10 cellular contexts compared by ENCODE assay signal in genomic region chr6:105509506-105510331, GRCh38.
DNase-seq lines count a peak whose midpoint lies in the region; ATAC-seq and TF ChIP-seq lines count a peak whose summit lies in the region.
"Had no signal": no experiment of that assay in that cellular context is flagged by ENCODE, and none has a peak within 500 bp of the region (broad histone marks: within the 10 kb centered on the region; RNA-seq: fewer than 3 reads in every experiment).

No MANE protein-coding gene starts in this region.

- TF ChIP-seq CTCF in OCI-LY7 (conservative IDR thresholded peaks at IDR 0.05; ENCODE audit: low read length) (peak; percentile 54), fibroblast of lung (conservative IDR thresholded peaks at IDR 0.05 in 1 of 2, IDR thresholded peaks at IDR 0.05 in 1 of 2; ENCODE audit: low read depth in 1 of 2, low read length in 2 of 2) (peak; percentile 38 to 44), neural crest cell (conservative IDR thresholded peaks at IDR 0.05) (peak; percentile 32)

- no peaks in the 10 kb centered on the region for H3K9me3 ChIP-seq in OCI-LY7 (ENCODE audit: low read length)
- H3K9me3 ChIP-seq in fibroblast of lung (ENCODE audit: control insufficient read depth, insufficient read depth, low read depth, low read length): no peaks in the 10 kb centered on the region
- no peaks in the 10 kb centered on the region for H3K9me3 ChIP-seq in aorta (ENCODE audit: control insufficient read depth, low read length)

- DNase-seq in ELR (ENCODE audit: low read depth): peak; percentile 75
- DNase-seq in OCI-LY7 (ENCODE audit: low spot score): peak; percentile 11
- DNase-seq in fibroblast of lung (ENCODE audit: low read depth in 2 of 2): peak; percentile 26 to 35
- peak; percentile 16 for DNase-seq in neural crest cell (ENCODE audit: low read depth, low spot score)
- DNase-seq in activated T-helper 2 cell treated with anti-CD3 and anti-CD28 coated beads, Interferon-gamma antibody, Interleukin-2, Interleukin-4, amounts not matched to agents 10 μg/mL and 5 μg/mL and 100 μg/mL, durations not matched to agents 14 hours and 24 hours and 36 hours (ENCODE audit: low spot score): no peak
- DNase-seq in NCI-H2171 treated with DMSO at 0.1 percent for 48 hours (lab: John Stamatoyannopoulos, UW): no peak
- no peak for DNase-seq in aorta
- DNase-seq in stimulated activated CD4-positive, alpha-beta T cell treated with anti-CD3 and anti-CD28 coated beads, Interleukin-2, amount 100 ng/mL, for 24 hours: no peak
- DNase-seq: glutamatergic neuron, KBM-7 had no signal

- H3K36me3 ChIP-seq in OCI-LY7 (ENCODE audit: insufficient read depth, low read length) (no peaks in the 10 kb centered on the region), fibroblast of lung (ENCODE audit: control insufficient read depth, insufficient read depth, low read length) (no peaks in the 10 kb centered on the region), aorta (ENCODE audit: control insufficient read depth in 1 of 2, insufficient read depth in 2 of 2, low read length in 1 of 2) (no peaks in the 10 kb centered on the region)

- H3K27me3 ChIP-seq in fibroblast of lung (ENCODE audit: control insufficient read depth, insufficient read depth, low read length): no peaks in the 10 kb centered on the region
- no peaks in the 10 kb centered on the region for H3K27me3 ChIP-seq in aorta (ENCODE audit: control insufficient read depth in 1 of 2, insufficient read depth in 2 of 2, low read length in 1 of 2)

- no peaks in the 10 kb centered on the region for H3K9me3 Mint-ChIP-seq in neural crest cell
- H3K9me3 Mint-ChIP-seq in activated T-helper 2 cell treated with anti-CD3 and anti-CD28 coated beads, Interferon-gamma antibody, Interleukin-2, Interleukin-4, amounts not matched to agents 10 μg/mL and 5 μg/mL and 100 μg/mL, durations not matched to agents 14 hours and 24 hours and 36 hours: no peaks in the 10 kb centered on the region

- no peaks in the 10 kb centered on the region for H3K27me3 Mint-ChIP-seq in neural crest cell (ENCODE audit: low read depth)
- peaks cover 12% of the 10 kb centered on the region for H3K27me3 Mint-ChIP-seq in activated T-helper 2 cell treated with anti-CD3 and anti-CD28 coated beads, Interferon-gamma antibody, Interleukin-2, Interleukin-4, amounts not matched to agents 10 μg/mL and 5 μg/mL and 100 μg/mL, durations not matched to agents 14 hours and 24 hours and 36 hours (ENCODE audit: low read depth)

- H3K4me1 ChIP-seq in OCI-LY7 (ENCODE audit: insufficient read depth, low read length, poor library complexity, severe bottlenecking): no peaks in the 10 kb centered on the region
- no peaks in the 10 kb centered on the region for H3K4me1 ChIP-seq in fibroblast of lung (ENCODE audit: control insufficient read depth, extremely low read depth, insufficient read depth, low read length)
- no peaks in the 10 kb centered on the region for H3K4me1 ChIP-seq in aorta (ENCODE audit: control insufficient read depth in 1 of 2, insufficient read depth in 2 of 2, low read length in 2 of 2)

- H3K4me3 Mint-ChIP-seq in neural crest cell: no peak overlapping the region
- H3K4me3 Mint-ChIP-seq in activated T-helper 2 cell treated with anti-CD3 and anti-CD28 coated beads, Interferon-gamma antibody, Interleukin-2, Interleukin-4, amounts not matched to agents 10 μg/mL and 5 μg/mL and 100 μg/mL, durations not matched to agents 14 hours and 24 hours and 36 hours (ENCODE audit: low read depth): no peak overlapping the region

- no peaks in the 10 kb centered on the region for H3K36me3 Mint-ChIP-seq in neural crest cell (ENCODE audit: low read depth)
- H3K36me3 Mint-ChIP-seq in activated T-helper 2 cell treated with anti-CD3 and anti-CD28 coated beads, Interferon-gamma antibody, Interleukin-2, Interleukin-4, amounts not matched to agents 10 μg/mL and 5 μg/mL and 100 μg/mL, durations not matched to agents 14 hours and 24 hours and 36 hours (ENCODE audit: low read depth): no peaks in the 10 kb centered on the region

- no peak overlapping the region for H3K27ac Mint-ChIP-seq in neural crest cell (ENCODE audit: unreplicated experiment)
- H3K27ac Mint-ChIP-seq in activated T-helper 2 cell treated with anti-CD3 and anti-CD28 coated beads, Interferon-gamma antibody, Interleukin-2, Interleukin-4, amounts not matched to agents 10 μg/mL and 5 μg/mL and 100 μg/mL, durations not matched to agents 14 hours and 24 hours and 36 hours: no peak overlapping the region

- no peak overlapping the region for H3K4me2 ChIP-seq in OCI-LY7 (ENCODE audit: low read length)
- no peak overlapping the region for H3K4me2 ChIP-seq in fibroblast of lung (ENCODE audit: extremely low read depth, insufficient read depth, low read length)

- H3K27ac ChIP-seq in OCI-LY7 (ENCODE audit: low read depth, low read length, poor library complexity, severe bottlenecking) (no peak overlapping the region), fibroblast of lung (ENCODE audit: insufficient read depth, low read length) (no peak overlapping the region), aorta (ENCODE audit: low read depth in 1 of 2, low read length in 2 of 2) (no peak overlapping the region)

- H4K20me1 ChIP-seq in OCI-LY7 (ENCODE audit: insufficient read depth, low read length): no peaks in the 10 kb centered on the region
- H4K20me1 ChIP-seq in fibroblast of lung (ENCODE audit: control insufficient read depth, extremely low read depth, insufficient read depth, low read length): no peaks in the 10 kb centered on the region

- CTCF ChIA-PET in OCI-LY7 (lab: Charles Lee; ENCODE audit: unreplicated experiment): no interaction called here

- H3K4me3 ChIP-seq in OCI-LY7 (ENCODE audit: low read depth, low read length, poor library complexity, severe bottlenecking) (no peak overlapping the region), fibroblast of lung (replicated peaks in 1 of 4; ENCODE audit: control extremely low read depth in 1 of 4, insufficient read depth in 1 of 4, low read depth in 3 of 4, low read length in 4 of 4) (no peak overlapping the region), aorta (ENCODE audit: low read length in 2 of 2) (no peak overlapping the region)

- H3K9ac ChIP-seq in fibroblast of lung (ENCODE audit: insufficient read depth, low read length): no peak overlapping the region

- POLR2A ChIA-PET in OCI-LY7 (lab: Charles Lee): no interaction called here

- H3K4me1 Mint-ChIP-seq in neural crest cell: peaks cover 15% of the 10 kb centered on the region
- peaks cover 25% of the 10 kb centered on the region for H3K4me1 Mint-ChIP-seq in activated T-helper 2 cell treated with anti-CD3 and anti-CD28 coated beads, Interferon-gamma antibody, Interleukin-2, Interleukin-4, amounts not matched to agents 10 μg/mL and 5 μg/mL and 100 μg/mL, durations not matched to agents 14 hours and 24 hours and 36 hours (ENCODE audit: low read depth)

- WGBS in aorta, 2 donors: 33 to 45% methylated on average over 9 of the region's 9 CpGs

- ATAC-seq in aorta (ENCODE audit: low FRiP score): no peak

- intact Hi-C loops in OCI-LY7 (cut with micrococcal nuclease; ENCODE audit: unreplicated experiment): no loop called here
- intact Hi-C loops in activated T-helper 2 cell treated with anti-CD3 and anti-CD28 coated beads, Interferon-gamma antibody, Interleukin-2, Interleukin-4, amounts not matched to agents 10 μg/mL and 5 μg/mL and 100 μg/mL, durations not matched to agents 14 hours and 24 hours and 36 hours (cut with micrococcal nuclease): no loop called here
- intact Hi-C loops in aorta (cut with DNase I): no loop called here

- H3K9me2 ChIP-seq in OCI-LY7 (ENCODE audit: insufficient read depth, low read length): no peaks in the 10 kb centered on the region

- no TSS peak for BruUV-seq in OCI-LY7 (replicated peaks; lab: Mats Ljungman, UMichigan)

- H2AFZ ChIP-seq in OCI-LY7 (ENCODE audit: low read length) (no peak overlapping the region), fibroblast of lung (ENCODE audit: low read length) (no peak overlapping the region)

- H3K79me2 ChIP-seq in OCI-LY7 (ENCODE audit: insufficient read depth, low read depth, low read length) (no peaks in the 10 kb centered on the region), fibroblast of lung (ENCODE audit: control insufficient read depth, insufficient read depth, low read length) (no peaks in the 10 kb centered on the region)

Comparison
In these comparisons a context has a peak if more than half of its experiments do, and no peak if none do; other contexts are left out.
1. DNase-seq: peak in ELR (single experiment), OCI-LY7 (single experiment), fibroblast of lung (2 of 2) and neural crest cell (single experiment); none in activated T-helper 2 cell treated with anti-CD3 and anti-CD28 coated beads, Interferon-gamma antibody, Interleukin-2, Interleukin-4, amounts not matched to agents 10 μg/mL and 5 μg/mL and 100 μg/mL, durations not matched to agents 14 hours and 24 hours and 36 hours (single experiment), NCI-H2171 treated with DMSO at 0.1 percent for 48 hours (single experiment), aorta (0 of 2) and stimulated activated CD4-positive, alpha-beta T cell treated with anti-CD3 and anti-CD28 coated beads, Interleukin-2, amount 100 ng/mL, for 24 hours (0 of 2).
2. Peak in every context shown above with its lines, with median percentiles within 50 percentile points of each other: CTCF ChIP-seq.